33 cellular contexts compared by ENCODE assay signal in the genomic region with DNA sequence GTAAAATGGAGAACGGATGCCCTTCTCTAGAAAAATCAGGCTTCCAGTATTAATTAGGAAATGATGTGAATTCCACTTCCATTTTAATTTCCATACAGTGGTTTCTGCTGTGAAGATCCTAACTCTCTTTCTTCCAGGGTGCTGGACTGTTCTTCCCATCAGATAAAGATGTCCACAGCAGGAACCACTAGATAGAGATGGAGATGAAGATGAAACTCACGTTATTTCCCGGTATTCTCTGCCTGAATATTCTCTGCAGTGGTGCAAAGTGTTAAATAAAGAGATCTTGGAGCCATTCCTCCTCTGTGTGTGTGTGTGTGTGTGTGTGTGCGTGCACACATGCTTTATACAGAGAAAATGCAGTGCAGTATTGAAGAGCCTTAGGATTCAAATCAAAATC.
DNase-seq lines count a peak whose midpoint lies in the region; TF ChIP-seq lines count a peak whose summit lies in the region.
"Had no signal": no experiment of that assay in that cellular context is flagged by ENCODE, and none has a peak within 500 bp of the region (broad histone marks: within the 10 kb centered on the region; RNA-seq: fewer than 3 reads in every experiment).

No MANE protein-coding gene starts in this region.

- peaks cover 13% of the 10 kb centered on the region for H3K36me3 Mint-ChIP-seq in HFFc6 (ENCODE audit: low read depth)
- no peaks in the 10 kb centered on the region for H3K36me3 Mint-ChIP-seq in CD4-positive, alpha-beta memory T cell
- H3K36me3 Mint-ChIP-seq: activated naive CD4-positive, alpha-beta T cell treated with anti-CD3 and anti-CD28 coated beads, Interleukin-2, amount 50 U/mL, for 24 hours; stimulated activated naive B cell treated with anti-CD40 and anti-IgM and Interleukin-4, amounts not matched to agents 10 μg/mL and 1 μg/mL and 100 μg/mL, for 72 hours had no signal

- H2BK12ac ChIP-seq in mesenchymal stem cell (ENCODE audit: low read length in 2 of 2) = no peak overlapping the region

- no peak overlapping the region for H3K27ac ChIP-seq in mesenchymal stem cell (ENCODE audit: low read length, poor library complexity, severe bottlenecking)
- no peak overlapping the region for H3K27ac ChIP-seq in CD4-positive, alpha-beta memory T cell (ENCODE audit: low read depth, low read length)
- H3K27ac ChIP-seq: A549, breast epithelium, PC-9, right atrium auricular region, upper lobe of left lung had no signal

- no peaks in the 10 kb centered on the region for H3K36me3 ChIP-seq in mesenchymal stem cell (ENCODE audit: control insufficient read depth in 1 of 2, insufficient read depth in 2 of 2, low read depth in 1 of 2, low read length in 2 of 2)
- H3K36me3 ChIP-seq in CD4-positive, alpha-beta memory T cell (ENCODE audit: insufficient read depth, low read length) = no peaks in the 10 kb centered on the region
- H3K36me3 ChIP-seq: breast epithelium, HAP-1, right atrium auricular region, upper lobe of left lung had no signal

- no peak overlapping the region for H3K4ac ChIP-seq in mesenchymal stem cell (ENCODE audit: low read depth in 1 of 2, low read length in 2 of 2)

- no peak overlapping the region for H3K4me2 ChIP-seq in mesenchymal stem cell (ENCODE audit: low read length, poor library complexity, severe bottlenecking)
- H3K4me2 ChIP-seq: A549, PC-9 had no signal

- intact Hi-C loops in CD4-positive, alpha-beta memory T cell (cut with micrococcal nuclease) = no loop called here

- no peak overlapping the region for H2AK5ac ChIP-seq in mesenchymal stem cell (ENCODE audit: low read length, severe bottlenecking)

- H3K4me3 ChIP-seq in mesenchymal stem cell (ENCODE audit: insufficient read depth in 1 of 2, low read depth in 1 of 2, low read length in 2 of 2) = peak overlapping the region in 1 of 2 experiments; percentile 67
- no peak overlapping the region for H3K4me3 ChIP-seq in CD4-positive, alpha-beta memory T cell (ENCODE audit: low read length in 2 of 2)
- H3K4me3 ChIP-seq: A549, breast epithelium, GM12878, HAP-1, PC-9, right atrium auricular region, upper lobe of left lung had no signal

- CTCF ChIA-PET in CD4-positive, alpha-beta memory T cell (lab: Charles Lee; ENCODE audit: partially characterized antibody) = no interaction called here

- H3K27ac Mint-ChIP-seq in HFFc6 = no peak overlapping the region
- no peak overlapping the region for H3K27ac Mint-ChIP-seq in CD4-positive, alpha-beta memory T cell
- H3K27ac Mint-ChIP-seq: activated CD8-positive, alpha-beta T cell treated with anti-CD3 and anti-CD28 coated beads for 36 hours; activated naive CD4-positive, alpha-beta T cell treated with anti-CD3 and anti-CD28 coated beads, Interleukin-2, amount 50 U/mL, for 24 hours; activated T-helper 2 cell treated with anti-CD3 and anti-CD28 coated beads, Interferon-gamma antibody, Interleukin-2, Interleukin-4, amounts not matched to agents 10 μg/mL and 5 μg/mL and 100 μg/mL, durations not matched to agents 14 hours and 24 hours and 36 hours; CD4-positive, alpha-beta T cell; stimulated activated naive B cell treated with anti-CD40 and anti-IgM and Interleukin-4, amounts not matched to agents 10 μg/mL and 1 μg/mL and 100 μg/mL, for 72 hours had no signal

- peaks cover 11% of the 10 kb centered on the region; the same call in 1 of the 2 replicates for H3K4me1 Mint-ChIP-seq in HFFc6 (ENCODE audit: low read depth)
- H3K4me1 Mint-ChIP-seq in CD4-positive, alpha-beta memory T cell = no peaks in the 10 kb centered on the region
- H3K4me1 Mint-ChIP-seq: activated naive CD4-positive, alpha-beta T cell treated with anti-CD3 and anti-CD28 coated beads, Interleukin-2, amount 50 U/mL, for 24 hours; stimulated activated naive B cell treated with anti-CD40 and anti-IgM and Interleukin-4, amounts not matched to agents 10 μg/mL and 1 μg/mL and 100 μg/mL, for 72 hours had no signal

- no peak overlapping the region for H2AFZ ChIP-seq in mesenchymal stem cell (ENCODE audit: low read depth, low read length)

- no peak overlapping the region for H4K91ac ChIP-seq in mesenchymal stem cell (ENCODE audit: low read length)

- H3K14ac ChIP-seq in mesenchymal stem cell (ENCODE audit: low read length in 2 of 2) = no peak overlapping the region

- DNase-seq in A172 (ENCODE audit: low spot score) (peak; percentile 32), HFFc6 (peak; percentile 2), SK-MEL-5 (ENCODE audit: low read depth, low spot score) (peak; percentile 29), mesenchymal stem cell (no peak), KG1 (lab: John Stamatoyannopoulos, UW) (no peak), islet precursor cell (no peak)
- no peak for DNase-seq in CD4-positive, alpha-beta memory T cell
- no peak for DNase-seq in activated CD4-positive, CD25-positive, alpha-beta regulatory T cell (lab: John Stamatoyannopoulos, UW)
- DNase-seq: activated CD8-positive, alpha-beta T cell treated with anti-CD3 and anti-CD28 coated beads for 36 hours; AML-193; amygdala; CD4-positive, alpha-beta T cell; hippocampal formation; IMR-90; left colon; mammary epithelial cell; NCI-H1092 treated with DMSO at 0.1 percent for 48 hours; NCI-H187 treated with DMSO at 0.1 percent for 48 hours; NCI-H2171 treated with DMSO at 0.1 percent for 48 hours; NCI-H524; PC-9; posterior cingulate gyrus; small intestine; stimulated activated naive B cell treated with anti-CD40 and anti-IgM and Interleukin-4, amounts not matched to agents 10 μg/mL and 1 μg/mL and 100 μg/mL, for 72 hours; T-helper 2 cell; upper lobe of left lung had no signal

- H2BK120ac ChIP-seq in mesenchymal stem cell (ENCODE audit: low read depth, low read length) = no peak overlapping the region

- peaks cover 16% of the 10 kb centered on the region for H3K9me3 Mint-ChIP-seq in HFFc6
- peaks cover 0 to 11% (median 6%) of the 10 kb centered on the region in 8 donors for H3K9me3 Mint-ChIP-seq in CD4-positive, alpha-beta memory T cell

- no peak overlapping the region for H4K8ac ChIP-seq in mesenchymal stem cell (ENCODE audit: low read length)

- WGBS in mesenchymal stem cell = 55% methylated on average over 3 of the region's 4 CpGs

- H2BK15ac ChIP-seq in mesenchymal stem cell (ENCODE audit: low read depth, poor library complexity, severe bottlenecking) = no peak overlapping the region

- no peaks in the 10 kb centered on the region for H3K27me3 ChIP-seq in mesenchymal stem cell (ENCODE audit: control insufficient read depth in 1 of 2, insufficient read depth in 1 of 2, low read length in 2 of 2)
- H3K27me3 ChIP-seq in CD4-positive, alpha-beta memory T cell (ENCODE audit: insufficient read depth, low read length) = no peaks in the 10 kb centered on the region
- H3K27me3 ChIP-seq: breast epithelium, right atrium auricular region, upper lobe of left lung had no signal

- in situ Hi-C loops in SK-MEL-5 (cut with HindIII; ENCODE audit: low pct_unique_long_range_greater_than_20kb, low sequenced_read_pairs) = no loop called here

- no peak overlapping the region for H2BK5ac ChIP-seq in mesenchymal stem cell (ENCODE audit: low read depth, low read length, poor library complexity, severe bottlenecking)

- H3K27me3 Mint-ChIP-seq in HFFc6 (ENCODE audit: insufficient read depth) = no peaks in the 10 kb centered on the region; the same call in 1 of the 2 replicates
- no peaks in the 10 kb centered on the region for H3K27me3 Mint-ChIP-seq in CD4-positive, alpha-beta memory T cell
- H3K27me3 Mint-ChIP-seq: activated CD8-positive, alpha-beta T cell treated with anti-CD3 and anti-CD28 coated beads for 36 hours; activated naive CD4-positive, alpha-beta T cell treated with anti-CD3 and anti-CD28 coated beads, Interleukin-2, amount 50 U/mL, for 24 hours; CD4-positive, alpha-beta T cell; stimulated activated naive B cell treated with anti-CD40 and anti-IgM and Interleukin-4, amounts not matched to agents 10 μg/mL and 1 μg/mL and 100 μg/mL, for 72 hours had no signal

- no peaks in the 10 kb centered on the region for H3K79me1 ChIP-seq in mesenchymal stem cell (replicated peaks; ENCODE audit: low read length, poor library complexity, severe bottlenecking)

- no peak overlapping the region for H3K18ac ChIP-seq in mesenchymal stem cell (ENCODE audit: low read depth in 1 of 2, low read length in 2 of 2)

- POLR2A ChIA-PET in CD4-positive, alpha-beta memory T cell (lab: Charles Lee; ENCODE audit: partially characterized antibody) = no interaction called here

- no peak overlapping the region for H3K23ac ChIP-seq in mesenchymal stem cell (ENCODE audit: low read length in 2 of 2)

- peak overlapping the region; percentile 47 for H3K9ac ChIP-seq in mesenchymal stem cell (ENCODE audit: low read length)

- H3K9me3 ChIP-seq in mesenchymal stem cell (ENCODE audit: control insufficient read depth, low read length) = peaks cover 10% of the 10 kb centered on the region
- H3K9me3 ChIP-seq in CD4-positive, alpha-beta memory T cell (ENCODE audit: control insufficient read depth in 1 of 2, low read length in 2 of 2) = no peaks in the 10 kb centered on the region
- H3K9me3 ChIP-seq: HAP-1 had no signal

- peak overlapping the region; percentile 73; the same call in 1 of the 2 replicates for H3K4me3 Mint-ChIP-seq in HFFc6
- H3K4me3 Mint-ChIP-seq in CD4-positive, alpha-beta memory T cell = no peak overlapping the region
- H3K4me3 Mint-ChIP-seq: activated CD8-positive, alpha-beta T cell treated with anti-CD3 and anti-CD28 coated beads for 36 hours; activated naive CD4-positive, alpha-beta T cell treated with anti-CD3 and anti-CD28 coated beads, Interleukin-2, amount 50 U/mL, for 24 hours; CD4-positive, alpha-beta T cell; stimulated activated naive B cell treated with anti-CD40 and anti-IgM and Interleukin-4, amounts not matched to agents 10 μg/mL and 1 μg/mL and 100 μg/mL, for 72 hours had no signal

- no peak for TF ChIP-seq CTCF in HFFc6 (IDR thresholded peaks at IDR 0.05)

- no peaks in the 10 kb centered on the region for H3K4me1 ChIP-seq in mesenchymal stem cell (ENCODE audit: control insufficient read depth, insufficient read depth, low read depth, low read length)
- H3K4me1 ChIP-seq in CD4-positive, alpha-beta memory T cell (ENCODE audit: insufficient read depth, low read length) = no peaks in the 10 kb centered on the region
- H3K4me1 ChIP-seq: A549, breast epithelium, HAP-1, right atrium auricular region, upper lobe of left lung had no signal

Comparison
In these comparisons a context has a peak if more than half of its experiments do, and no peak if none do; other contexts are left out.
1. DNase-seq: peak in A172 (single experiment), HFFc6 (single experiment) and SK-MEL-5 (single experiment); none in mesenchymal stem cell (single experiment), KG1 (single experiment), islet precursor cell (single experiment), CD4-positive, alpha-beta memory T cell (0 of 5) and activated CD4-positive, CD25-positive, alpha-beta regulatory T cell (0 of 4).